In the genomic region with DNA sequence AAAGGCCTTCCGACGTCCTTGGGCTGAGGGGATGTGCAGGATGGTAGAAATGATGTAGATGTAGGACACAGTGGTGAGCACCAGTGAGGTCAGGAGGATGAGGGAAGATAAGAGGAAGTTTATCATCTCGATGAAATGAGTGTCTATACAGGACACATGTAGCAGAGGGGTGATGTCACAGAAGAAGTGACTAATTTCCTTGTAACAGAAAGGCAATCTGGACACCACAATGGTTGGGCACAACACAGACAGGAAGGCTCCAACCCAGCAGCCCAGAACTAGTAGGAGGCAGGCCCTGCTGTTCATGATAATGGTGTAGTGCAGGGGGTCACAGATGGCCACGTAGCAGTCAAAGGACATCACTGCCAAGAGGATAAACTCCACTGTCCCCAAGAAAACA, we compare ENCODE assay signal across 1 cellular context.
TF ChIP-seq lines count a peak whose summit lies in the region.

No MANE protein-coding gene starts in this region.

TF ChIP-seq in H1, 55 proteins besides CTCF, POLR2A, EP300 and RAD21:
- TF ChIP-seq RFX5 (IDR thresholded peaks at IDR 0.05; ENCODE audit: borderline replicate concordance, low read depth, low read length) (no peak), RXRA (IDR thresholded peaks at IDR 0.05; ENCODE audit: insufficient read depth, low read depth, low read length) (no peak), SIRT6 (IDR thresholded peaks at IDR 0.05; ENCODE audit: low read length) (no peak), PHF8 (conservative IDR thresholded peaks at IDR 0.05; ENCODE audit: low read depth, low read length) (no peak), SIN3A (conservative IDR thresholded peaks at IDR 0.05 in 1 of 2, IDR thresholded peaks at IDR 0.05 in 1 of 2; ENCODE audit: low read depth in 1 of 2, low read length in 2 of 2) (no peak), POLR2AphosphoS5 (IDR thresholded peaks at IDR 0.05; ENCODE audit: low read depth, low read length) (no peak)
